1 cellular context compared by ENCODE assay signal in genomic region chr9:135925496-135926133, GRCh38.
TF ChIP-seq lines count a peak whose summit lies in the region.

No MANE protein-coding gene starts in this region.

TF ChIP-seq in K562, 482 proteins besides CTCF, POLR2A, EP300 and RAD21:
- TF ChIP-seq EGR1 (conservative IDR thresholded peaks at IDR 0.05) (peak; percentile 92), NR2C2 (CRISPR knock-in tag; IDR thresholded peaks at IDR 0.05) (no peak), NR2C2 (tag; IDR thresholded peaks at IDR 0.05) (no peak), POLR2G (IDR thresholded peaks at IDR 0.05; ENCODE audit: low read depth, low read length) (peak; percentile 59), L3MBTL2 (IDR thresholded peaks at IDR 0.05) (no peak), ZNF121 (CRISPR knock-in tag; conservative IDR thresholded peaks at IDR 0.05) (peak; percentile 57), BACH1 (tag; IDR thresholded peaks at IDR 0.05) (no peak), AFF4 (CRISPR knock-in tag; IDR thresholded peaks at IDR 0.05) (no peak), NFXL1 (CRISPR knock-in tag; IDR thresholded peaks at IDR 0.05) (no peak), FOXJ2 (tag; IDR thresholded peaks at IDR 0.05) (no peak), HLTF (IDR thresholded peaks at IDR 0.05) (no peak), KDM1A (IDR thresholded peaks at IDR 0.05) (0 out of 4 replicates have a peak, but pooled peaks of 1 of the 2 experiments have one; percentile 26)
